In the genomic region with DNA sequence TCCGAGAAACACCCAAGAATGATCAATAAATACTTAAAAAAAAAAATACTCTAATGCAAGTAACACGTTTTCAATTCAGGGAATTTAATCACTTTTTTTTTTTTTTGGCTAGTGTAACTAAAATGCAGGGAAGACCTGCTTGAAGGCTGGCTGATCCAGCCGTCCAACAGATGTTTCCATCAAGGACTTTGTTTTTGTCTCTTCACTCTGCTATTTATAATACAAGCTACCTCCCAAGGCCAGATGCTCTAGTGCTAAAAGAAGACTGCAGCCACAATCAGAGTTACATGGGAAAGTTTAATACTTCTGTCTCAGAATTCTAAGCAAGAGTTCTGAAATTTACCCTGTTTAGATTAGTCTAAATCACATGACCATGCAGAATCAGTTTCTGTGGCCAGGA, we compare ENCODE assay signal across 17 cellular contexts.
"Had no signal": no experiment of that assay in that cellular context is flagged by ENCODE, and none has a peak within 500 bp of the region (broad histone marks: within the 10 kb centered on the region; RNA-seq: fewer than 3 reads in every experiment).

No MANE protein-coding gene starts in this region.

- H3K9ac ChIP-seq: parathyroid adenoma had no signal

- H3K27ac ChIP-seq: coronary artery, esophagus muscularis mucosa, hepatocyte, lower lobe of right lung, parathyroid adenoma had no signal

- H3K27me3 Mint-ChIP-seq: activated CD4-positive, alpha-beta T cell treated with anti-CD3 and anti-CD28 coated beads, Interleukin-2, amount 10 ng/mL, durations not matched to agents 7 days and 5 days; activated T-cell treated with anti-CD3 and anti-CD28 coated beads, Interleukin-2, amount 50 U/mL, for 24 hours; brain had no signal

- H3K27ac Mint-ChIP-seq: activated CD4-positive, alpha-beta T cell treated with anti-CD3 and anti-CD28 coated beads, Interleukin-2, amount 10 ng/mL, durations not matched to agents 7 days and 5 days; activated CD8-positive, alpha-beta T cell treated with anti-CD3 and anti-CD28 coated beads, Interleukin-2, amount 10 ng/mL, durations not matched to agents 7 days and 5 days; activated naive CD4-positive, alpha-beta T cell treated with anti-CD3 and anti-CD28 coated beads for 36 hours; activated T-cell treated with anti-CD3 and anti-CD28 coated beads, Interleukin-2, amount 50 U/mL, for 24 hours; activated T-helper 2 cell treated with anti-CD3 and anti-CD28 coated beads, Interferon-gamma antibody, Interleukin-2, Interleukin-4, amounts not matched to agents 10 μg/mL and 5 μg/mL and 100 μg/mL, durations not matched to agents 14 hours and 24 hours and 36 hours; brain; nephron had no signal

- H3K4me1 ChIP-seq: parathyroid adenoma had no signal

- H3K4me2 ChIP-seq: hepatocyte had no signal

- H3K9me3 ChIP-seq: esophagus muscularis mucosa, lower lobe of right lung had no signal

- H3K36me3 ChIP-seq: lower lobe of right lung had no signal

- H3K4me1 Mint-ChIP-seq: brain had no signal

- H3K4me3 Mint-ChIP-seq: activated CD4-positive, alpha-beta T cell treated with anti-CD3 and anti-CD28 coated beads, Interleukin-2, amount 10 ng/mL, durations not matched to agents 7 days and 5 days; activated CD8-positive, alpha-beta T cell treated with anti-CD3 and anti-CD28 coated beads, Interleukin-2, amount 10 ng/mL, durations not matched to agents 7 days and 5 days; activated naive CD4-positive, alpha-beta T cell treated with anti-CD3 and anti-CD28 coated beads for 36 hours; activated T-cell treated with anti-CD3 and anti-CD28 coated beads, Interleukin-2, amount 50 U/mL, for 24 hours; brain; nephron had no signal

- H3K4me3 ChIP-seq: coronary artery, esophagus muscularis mucosa, hepatocyte, lower lobe of right lung had no signal

- H3K27me3 ChIP-seq: esophagus muscularis mucosa, hepatocyte had no signal

- H2AFZ ChIP-seq: hepatocyte, parathyroid adenoma had no signal

- DNase-seq: activated CD4-positive, alpha-beta T cell treated with anti-CD3 and anti-CD28 coated beads, Interleukin-2, amount 10 ng/mL, durations not matched to agents 7 days and 5 days; activated CD8-positive, alpha-beta T cell treated with anti-CD3 and anti-CD28 coated beads, Interleukin-2, amount 10 ng/mL, durations not matched to agents 7 days and 5 days; activated naive CD4-positive, alpha-beta T cell treated with anti-CD3 and anti-CD28 coated beads for 36 hours; activated T-cell treated with anti-CD3 and anti-CD28 coated beads, Interleukin-2, amount 50 U/mL, for 24 hours; anterior cingulate cortex; lower lobe of right lung; stimulated activated CD4-positive, alpha-beta T cell treated with anti-CD3 and anti-CD28 coated beads, Interleukin-12 subunit alpha, Interleukin-12 subunit beta, amount 100 ng/mL, for 4 hours; stimulated activated CD4-positive, alpha-beta T cell treated with anti-CD3 and anti-CD28 coated beads, Interleukin-1b, Interleukin-23, amount 100 ng/mL, for 48 hours; stimulated activated CD8-positive, alpha-beta memory T cell treated with anti-CD3 and anti-CD28 coated beads, Interleukin-4, amount 100 ng/mL, for 48 hours; stimulated activated naive CD4-positive, alpha-beta T cell had no signal
